16 cellular contexts compared by ENCODE assay signal in genomic region chr6:122792796-122793195, GRCh38. TPM values are rescaled to one million over a fixed set of nuclear protein-coding genes. Genes with fewer than 3 reads are reported as not detected.
"Had no signal": no experiment of that assay in that cellular context is flagged by ENCODE, and none has a peak within 500 bp of the region (broad histone marks: within the 10 kb centered on the region; RNA-seq: fewer than 3 reads in every experiment).

No MANE protein-coding gene starts in this region.

- H3K27ac ChIP-seq: brain microvascular endothelial cell had no signal

- H3K27ac Mint-ChIP-seq: endodermal cell, memory B cell had no signal

- H3K27me3 ChIP-seq: adrenal gland, brain microvascular endothelial cell had no signal

- H3K36me3 Mint-ChIP-seq: memory B cell had no signal

- H3K4me3 Mint-ChIP-seq: endodermal cell, memory B cell had no signal

- H3K36me3 ChIP-seq: adrenal gland, brain microvascular endothelial cell had no signal

- H3K9me3 Mint-ChIP-seq: endodermal cell, memory B cell had no signal

- DNase-seq: activated CD4-positive, alpha-beta T cell treated with anti-CD3 and anti-CD28 coated beads, Interleukin-2, amount 50 U/mL, for 4 hours; activated naive CD4-positive, alpha-beta T cell treated with anti-CD3 and anti-CD28 coated beads, Interleukin-2, amount 50 U/mL, for 16 hours; activated T-cell treated with anti-CD3 and anti-CD28 coated beads, Interleukin-2, amount 50 U/mL, for 1 hour; adrenal gland; brain microvascular endothelial cell; endodermal cell; erythroblast; head of caudate nucleus; posterior cingulate gyrus; right cardiac atrium; stimulated activated naive CD4-positive, alpha-beta T cell; T-helper 2 cell had no signal

- H3K9me3 ChIP-seq: adrenal gland had no signal

- H3K4me3 ChIP-seq: adrenal gland had no signal

- ATAC-seq: activated CD4-positive, CD25-positive, alpha-beta regulatory T cell treated with anti-CD3 and anti-CD28 coated beads, Interleukin-2, amount 50 U/mL, for 24 hours; left lobe of liver; right cardiac atrium had no signal

RNA-seq across cellular contexts. Expression of gene FABP7, which starts 13.3 kb away (rescaled TPM):
- polyA plus RNA-seq: adrenal gland, urinary bladder had no signal
